Comparison of ENCODE assay signal across 8 cellular contexts in the genomic region with DNA sequence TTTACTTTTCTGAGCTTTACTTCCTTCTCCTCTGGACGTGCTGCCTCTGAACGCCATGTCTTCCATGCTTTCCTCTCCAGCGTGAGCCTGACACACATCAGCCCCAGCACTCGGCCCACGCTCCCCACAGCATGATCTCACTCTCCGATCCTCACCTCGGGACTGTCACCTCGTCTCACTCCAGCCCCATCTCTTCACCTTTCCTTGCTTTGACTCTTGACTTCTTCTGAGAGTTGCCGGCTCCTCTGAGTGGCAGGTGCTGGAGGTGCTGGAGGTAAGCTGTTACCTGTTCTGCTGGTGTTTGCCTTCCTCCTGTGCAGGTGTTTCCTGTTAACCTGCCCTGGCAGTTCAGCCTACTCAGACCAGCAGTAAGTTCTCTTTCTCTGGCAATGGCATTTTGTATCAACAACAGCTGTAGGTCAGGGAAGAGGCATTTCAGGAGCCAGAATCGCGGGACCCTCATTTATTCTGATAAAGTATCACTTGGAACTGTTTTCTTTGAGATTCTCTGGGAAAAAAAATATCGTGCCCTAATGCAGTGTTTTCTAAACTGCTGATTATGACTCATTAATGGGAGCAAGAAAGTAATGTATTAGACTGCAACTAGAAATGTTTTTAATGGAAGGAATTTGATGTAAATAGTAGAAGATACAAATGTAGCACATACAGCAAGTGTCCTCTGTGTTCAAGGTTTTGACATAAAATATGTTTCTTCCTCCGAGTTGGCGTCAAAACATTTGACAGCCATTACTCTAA.
A peak's percentile ranks its signal among the peaks of the same experiment; 100 is the strongest.
DNase-seq lines count a peak whose midpoint lies in the region; ATAC-seq and TF ChIP-seq lines count a peak whose summit lies in the region.

No MANE protein-coding gene starts in this region.

- H3K4me3 Mint-ChIP-seq in CD4-positive, alpha-beta T cell = peak overlapping the region; percentile 30
- H3K4me3 Mint-ChIP-seq in activated T-cell treated with anti-CD3 and anti-CD28 coated beads, Interleukin-2, amount 50 U/mL, for 4 hours = no peak overlapping the region

- H3K27me3 Mint-ChIP-seq in CD4-positive, alpha-beta T cell = no peaks in the 10 kb centered on the region
- H3K27me3 Mint-ChIP-seq in activated T-cell treated with anti-CD3 and anti-CD28 coated beads, Interleukin-2, amount 50 U/mL, for 4 hours (ENCODE audit: low read depth) = no peaks in the 10 kb centered on the region

- POLR2A ChIA-PET in CD4-positive, alpha-beta T cell (lab: Charles Lee) = interaction anchor here (0.9 to 1.9 kb wide), 5 partner anchors 9 to 197 kb away, joined by 3 to 4 read pairs (median 3); no protein-coding TSS in a partner anchor

- peak overlapping the region; percentile 60 to 68 for H3K4me3 ChIP-seq in mucosa of rectum (ENCODE audit: low read length in 2 of 2)
- H3K4me3 ChIP-seq in SJCRH30 = no peak overlapping the region

- peak overlapping the region; percentile 19 to 34 for H3K9ac ChIP-seq in mucosa of rectum (ENCODE audit: low read depth in 1 of 2, low read length in 2 of 2)

- DNase-seq in CD4-positive, alpha-beta T cell = peak in 1 of 10 experiments; percentile 2
- peak; percentile 15 for DNase-seq in activated T-cell treated with anti-CD3 and anti-CD28 coated beads, Interleukin-2, amount 50 U/mL, for 4 hours
- DNase-seq in SJCRH30 (no peak), KG1 (lab: John Stamatoyannopoulos, UW) (no peak), posterior cingulate gyrus (no peak)

- H3K36me3 ChIP-seq in mucosa of rectum (ENCODE audit: control insufficient read depth in 2 of 2, insufficient read depth in 2 of 2, low read length in 2 of 2) = no peaks in the 10 kb centered on the region
- H3K36me3 ChIP-seq in SJCRH30 = no peaks in the 10 kb centered on the region

- no peaks in the 10 kb centered on the region for H3K36me3 Mint-ChIP-seq in CD4-positive, alpha-beta T cell (ENCODE audit: low read depth)
- no peaks in the 10 kb centered on the region for H3K36me3 Mint-ChIP-seq in activated T-cell treated with anti-CD3 and anti-CD28 coated beads, Interleukin-2, amount 50 U/mL, for 4 hours (ENCODE audit: insufficient read depth)

- H3K4me1 ChIP-seq in mucosa of rectum (ENCODE audit: control insufficient read depth in 2 of 2, insufficient read depth in 2 of 2, low read length in 2 of 2) (peaks cover 7 to 10% of the 10 kb centered on the region in 2 donors), SJCRH30 (0 out of 2 replicates have a peak, but pooled peaks cover 4% of the 10 kb centered on the region)

- no peaks in the 10 kb centered on the region for H3K27me3 ChIP-seq in CD4-positive, alpha-beta T cell (ENCODE audit: control insufficient read depth, insufficient read depth, low read length)
- H3K27me3 ChIP-seq in mucosa of rectum (ENCODE audit: control insufficient read depth in 2 of 2, insufficient read depth in 2 of 2, low read length in 2 of 2) = no peaks in the 10 kb centered on the region
- H3K27me3 ChIP-seq in SJCRH30 = no peaks in the 10 kb centered on the region

- intact Hi-C loops in CD4-positive, alpha-beta T cell (cut with DNase I, micrococcal nuclease) = no loop called here
- intact Hi-C loops in posterior cingulate gyrus (cut with DNase I) = loop anchor here (10.0 kb wide), 1 partner anchor 291 kb away; no protein-coding TSS in a partner anchor

- CTCF ChIA-PET in CD4-positive, alpha-beta T cell (lab: Charles Lee) = no interaction called here

- ATAC-seq in CD4-positive, alpha-beta T cell (ENCODE audit: poor library complexity) = peak; percentile 69
- ATAC-seq in HG02885 (IDR thresholded peaks at IDR 0.05; ENCODE audit: poor library complexity, unreplicated experiment) (peak; percentile 40), HG03175 (IDR thresholded peaks at IDR 0.05; ENCODE audit: unreplicated experiment) (no peak)
- peak; percentile 73 to 84 for ATAC-seq in activated T-cell treated with anti-CD3 and anti-CD28 coated beads, Interleukin-2, amount 50 U/mL, for 4 hours

- TF ChIP-seq CTCF in CD4-positive, alpha-beta T cell (IDR thresholded peaks at IDR 0.05) = no peak

- H3K9me3 ChIP-seq in CD4-positive, alpha-beta T cell (ENCODE audit: control insufficient read depth, low read length) = no peaks in the 10 kb centered on the region
- H3K9me3 ChIP-seq in mucosa of rectum (ENCODE audit: control insufficient read depth in 2 of 2, low read length in 2 of 2) = no peaks in the 10 kb centered on the region
- H3K9me3 ChIP-seq in SJCRH30 (replicated peaks) = no peaks in the 10 kb centered on the region

- H3K9me3 Mint-ChIP-seq in CD4-positive, alpha-beta T cell = no peaks in the 10 kb centered on the region
- no peaks in the 10 kb centered on the region for H3K9me3 Mint-ChIP-seq in activated T-cell treated with anti-CD3 and anti-CD28 coated beads, Interleukin-2, amount 50 U/mL, for 4 hours

- no peak overlapping the region for H3K27ac ChIP-seq in CD4-positive, alpha-beta T cell (ENCODE audit: low read depth, low read length)
- H3K27ac ChIP-seq in mucosa of rectum (ENCODE audit: low read depth in 2 of 2, low read length in 2 of 2) (peak overlapping the region; percentile 46 to 49), SJCRH30 (no peak overlapping the region)

- H3K4me1 Mint-ChIP-seq in CD4-positive, alpha-beta T cell (ENCODE audit: low read depth) = peaks cover 96% of the 10 kb centered on the region
- peaks cover 83% of the 10 kb centered on the region for H3K4me1 Mint-ChIP-seq in activated T-cell treated with anti-CD3 and anti-CD28 coated beads, Interleukin-2, amount 50 U/mL, for 4 hours (ENCODE audit: low read depth)

- peak overlapping the region; percentile 13 for H3K27ac Mint-ChIP-seq in CD4-positive, alpha-beta T cell

Comparison
In these comparisons a context has a peak if more than half of its experiments do, and no peak if none do; other contexts are left out.
1. H3K27ac ChIP-seq: peak in mucosa of rectum (2 of 2); none in CD4-positive, alpha-beta T cell (single experiment) and SJCRH30 (single experiment).